Comparison of ENCODE assay signal across 21 cellular contexts in genomic region chr16:81883235-81883634, GRCh38.
"Had no signal": no experiment of that assay in that cellular context is flagged by ENCODE, and none has a peak within 500 bp of the region (broad histone marks: within the 10 kb centered on the region; RNA-seq: fewer than 3 reads in every experiment).

No MANE protein-coding gene starts in this region.

- H3K27me3 ChIP-seq: sigmoid colon, testis, transverse colon had no signal

- H3K27ac Mint-ChIP-seq: natural killer cell had no signal

- H3K27ac ChIP-seq: dorsolateral prefrontal cortex, heart right ventricle, sigmoid colon, skin epidermis, testis, transverse colon had no signal

- H3K9me3 Mint-ChIP-seq: natural killer cell; neural crest cell; stimulated activated naive CD8-positive, alpha-beta T cell treated with anti-CD3 and anti-CD28 coated beads, Interleukin-15, amount 100 ng/mL, for 72 hours had no signal

- DNase-seq: cortex of kidney; dorsolateral prefrontal cortex; effector CD8-positive, alpha-beta T cell; heart right ventricle; hypothalamus; islet precursor cell; mammary epithelial cell; mucosa of descending colon; natural killer cell; posterior cingulate gyrus; sigmoid colon; stimulated activated CD4-positive, alpha-beta T cell treated with anti-CD3 and anti-CD28 coated beads, Interleukin-2, amount 100 ng/mL, for 24 hours; stimulated activated naive CD8-positive, alpha-beta T cell treated with anti-CD3 and anti-CD28 coated beads, Interleukin-15, amount 100 ng/mL, for 72 hours; testis; transverse colon had no signal

- ATAC-seq: esophagus mucosa; heart right ventricle; left lobe of liver; mucosa of descending colon; natural killer cell; stimulated activated naive CD8-positive, alpha-beta T cell treated with anti-CD3 and anti-CD28 coated beads, Interleukin-15, amount 100 ng/mL, for 72 hours had no signal

- H3K36me3 ChIP-seq: sigmoid colon, transverse colon had no signal

- H3K36me3 Mint-ChIP-seq: natural killer cell had no signal

- H3K4me1 Mint-ChIP-seq: neural crest cell; stimulated activated naive CD8-positive, alpha-beta T cell treated with anti-CD3 and anti-CD28 coated beads, Interleukin-15, amount 100 ng/mL, for 72 hours had no signal

- H3K4me1 ChIP-seq: heart right ventricle, sigmoid colon, testis, transverse colon had no signal

- H3K9me3 ChIP-seq: heart right ventricle, mucosa of descending colon, sigmoid colon, testis, transverse colon had no signal

- H3K4me3 ChIP-seq: dorsolateral prefrontal cortex, heart right ventricle, mucosa of descending colon, sigmoid colon, skin epidermis, testis, transverse colon had no signal

- FAIRE-seq: endometrium, frontal cortex had no signal

- H3K4me3 Mint-ChIP-seq: natural killer cell; neural crest cell; stimulated activated naive CD8-positive, alpha-beta T cell treated with anti-CD3 and anti-CD28 coated beads, Interleukin-15, amount 100 ng/mL, for 72 hours had no signal
